Comparison of ENCODE assay signal across 9 cellular contexts in genomic region chr12:47949441-47950341, GRCh38. TPM values are rescaled to one million over a fixed set of nuclear protein-coding genes. Genes with fewer than 3 reads are reported as not detected.
DNase-seq lines count a peak whose midpoint lies in the region; ATAC-seq and TF ChIP-seq lines count a peak whose summit lies in the region.
"Had no signal": no experiment of that assay in that cellular context is flagged by ENCODE, and none has a peak within 500 bp of the region (broad histone marks: within the 10 kb centered on the region; RNA-seq: fewer than 3 reads in every experiment).

No MANE protein-coding gene starts in this region.

- H2AFZ ChIP-seq in Karpas-422 (ENCODE audit: low read length) (no peak overlapping the region), PC-9 (no peak overlapping the region)

- H3K36me3 Mint-ChIP-seq in activated T-helper 17 cell treated with anti-CD3 and anti-CD28 coated beads, Interleukin-2, amount 50 U/mL, for 72 hours (ENCODE audit: low read depth) = no peaks in the 10 kb centered on the region

- no peak overlapping the region for H3K4me3 ChIP-seq in Karpas-422 (ENCODE audit: low read length)
- H3K4me3 ChIP-seq in PC-9 = no peak overlapping the region
- no peak overlapping the region for H3K4me3 ChIP-seq in neutrophil (ENCODE audit: low read depth in 1 of 2, low read length in 1 of 2)

- DNase-seq in GM10266 (ENCODE audit: extremely low spot score) = peak; percentile 81
- peak; percentile 77 for DNase-seq in Karpas-422
- DNase-seq in PC-9 = peak; percentile 66 to 79
- DNase-seq in foreskin melanocyte = peak; percentile 64

- CTCF ChIA-PET in PC-9 (lab: Charles Lee) = interaction anchor here (0.5 to 1.9 kb wide), 10 partner anchors 27 to 1024 kb away, joined by 3 to 16 read pairs (median 4); partner anchors contain the start of gene ENDOU

- peaks cover 5% of the 10 kb centered on the region for H3K27me3 Mint-ChIP-seq in activated T-helper 17 cell treated with anti-CD3 and anti-CD28 coated beads, Interleukin-2, amount 50 U/mL, for 72 hours

- H3K4me1 ChIP-seq in Karpas-422 (ENCODE audit: low read length) (no peaks in the 10 kb centered on the region), PC-9 (replicated peaks; ENCODE audit: insufficient read depth) (peaks cover 51% of the 10 kb centered on the region), neutrophil (ENCODE audit: control insufficient read depth in 1 of 2, insufficient read depth in 1 of 2, low read depth in 1 of 2, low read length in 1 of 2) (peaks cover 16 to 20% of the 10 kb centered on the region in 2 experiments)

- H3F3A ChIP-seq in PC-9 (ENCODE audit: insufficient read depth, low read depth) = peaks cover 28% of the 10 kb centered on the region; the same call in 1 of the 2 replicates

- H3K4me1 Mint-ChIP-seq in activated T-helper 17 cell treated with anti-CD3 and anti-CD28 coated beads, Interleukin-2, amount 50 U/mL, for 72 hours = no peaks in the 10 kb centered on the region
- H3K4me1 Mint-ChIP-seq: central memory CD8-positive, alpha-beta T cell had no signal

- TF ChIP-seq CTCF in GM10266 (IDR thresholded peaks at IDR 0.05; ENCODE audit: control insufficient read depth, insufficient read depth, low read depth, missing control alignments) (peak; percentile 79), PC-9 (conservative IDR thresholded peaks at IDR 0.05) (peak; percentile 93), neutrophil (IDR thresholded peaks at IDR 0.05) (peak; percentile 79)

- H3K27ac Mint-ChIP-seq in activated T-helper 17 cell treated with anti-CD3 and anti-CD28 coated beads, Interleukin-2, amount 50 U/mL, for 72 hours = peak overlapping the region; percentile 25

- intact Hi-C loops in PC-9 (cut with micrococcal nuclease; ENCODE audit: unreplicated experiment) = loop anchor here (1.0 to 5.0 kb wide), 5 partner anchors 44 to 232 kb away; no protein-coding TSS in a partner anchor

- BruUV-seq in PC-9 (replicated peaks; lab: Mats Ljungman, UMichigan) = no TSS peak

- H3K4me2 ChIP-seq in Karpas-422 (ENCODE audit: low read depth, low read length, poor library complexity, severe bottlenecking) (no peak overlapping the region), PC-9 (no peak overlapping the region)

- H3K27ac ChIP-seq in Karpas-422 (ENCODE audit: low read length) (no peak overlapping the region), PC-9 (no peak overlapping the region), neutrophil (no peak overlapping the region)

- no peaks in the 10 kb centered on the region for H3K9me3 ChIP-seq in Karpas-422 (ENCODE audit: low read length)
- H3K9me3 ChIP-seq in PC-9 (ENCODE audit: insufficient read depth, low read depth) = no peaks in the 10 kb centered on the region
- H3K9me3 ChIP-seq in neutrophil = no peaks in the 10 kb centered on the region

- no peaks in the 10 kb centered on the region for H3K79me2 ChIP-seq in Karpas-422 (ENCODE audit: low read length)
- no peaks in the 10 kb centered on the region for H3K79me2 ChIP-seq in PC-9 (ENCODE audit: low read depth)

- H3K36me3 ChIP-seq in Karpas-422 (ENCODE audit: insufficient read depth, low read length) (no peaks in the 10 kb centered on the region), PC-9 (ENCODE audit: low read depth) (no peaks in the 10 kb centered on the region), neutrophil (no peaks in the 10 kb centered on the region)

- H3K4me3 Mint-ChIP-seq in activated T-helper 17 cell treated with anti-CD3 and anti-CD28 coated beads, Interleukin-2, amount 50 U/mL, for 72 hours = no peak overlapping the region
- H3K4me3 Mint-ChIP-seq: central memory CD8-positive, alpha-beta T cell had no signal

- peak; percentile 92 for ATAC-seq in activated T-helper 17 cell treated with anti-CD3 and anti-CD28 coated beads, Interleukin-2, amount 50 U/mL, for 72 hours (replicated peaks)
- ATAC-seq in HG03457 (IDR thresholded peaks at IDR 0.05; ENCODE audit: unreplicated experiment) (no peak), GM18498 (IDR thresholded peaks at IDR 0.05; ENCODE audit: unreplicated experiment) (no peak)

- no peaks in the 10 kb centered on the region for H3K9me3 Mint-ChIP-seq in activated T-helper 17 cell treated with anti-CD3 and anti-CD28 coated beads, Interleukin-2, amount 50 U/mL, for 72 hours
- H3K9me3 Mint-ChIP-seq: central memory CD8-positive, alpha-beta T cell had no signal

- H4K20me1 ChIP-seq in Karpas-422 (ENCODE audit: insufficient read depth, low read depth, low read length) (no peaks in the 10 kb centered on the region), PC-9 (ENCODE audit: insufficient read depth) (no peaks in the 10 kb centered on the region)

- no peaks in the 10 kb centered on the region for H3K27me3 ChIP-seq in Karpas-422 (ENCODE audit: low read length)
- no peaks in the 10 kb centered on the region for H3K27me3 ChIP-seq in PC-9 (ENCODE audit: insufficient read depth, low read depth)
- H3K27me3 ChIP-seq in neutrophil = peaks cover 5% of the 10 kb centered on the region

- no peak overlapping the region for H3K9ac ChIP-seq in Karpas-422 (ENCODE audit: low read length)

- H3K9me2 ChIP-seq in Karpas-422 (replicated peaks; ENCODE audit: insufficient read depth, low read length) (no peaks in the 10 kb centered on the region), PC-9 (ENCODE audit: insufficient read depth) (no peaks in the 10 kb centered on the region)

- POLR2A ChIA-PET in PC-9 (lab: Charles Lee; ENCODE audit: unreplicated experiment) = interaction anchor here (0.7 kb wide), 1 partner anchor 45 kb away, joined by 6 read pairs; the partner anchor contains the start of gene VDR

RNA-seq across cellular contexts. Expression of gene TMEM106C, which starts 13.7 kb away (rescaled TPM):
- 95.6 and 127 TPM in 2 replicates for total RNA-seq in Karpas-422 (2014; rRNA removed; shearing (Covaris generic); ENCODE audit: low replicate concordance)
- total RNA-seq in PC-9 (2021) = 99.4 and 100 TPM in 2 replicates
- total RNA-seq in activated T-helper 17 cell treated with anti-CD3 and anti-CD28 coated beads, Interleukin-2, amount 50 U/mL, for 72 hours = 100 to 1,000 TPM; 184 to 207 TPM

RNA-seq across cellular contexts. Expression of gene VDR, which starts 44.9 kb away (rescaled TPM):
- total RNA-seq in Karpas-422 (2014; rRNA removed; shearing (Covaris generic); ENCODE audit: low replicate concordance) = not detected in 2 replicates
- 7.5 and 12.3 TPM in 2 replicates for total RNA-seq in PC-9 (2021)
- total RNA-seq in activated T-helper 17 cell treated with anti-CD3 and anti-CD28 coated beads, Interleukin-2, amount 50 U/mL, for 72 hours = 100 to 1,000 TPM in 1 of 2 donors, 10 to 100 TPM in 1; 70.9 to 182 TPM

RNA-seq across cellular contexts. Expression of gene COL2A1, which starts 54.6 kb away (rescaled TPM):
- total RNA-seq in Karpas-422 (2014; rRNA removed; shearing (Covaris generic); ENCODE audit: low replicate concordance) = not detected in 2 replicates
- not detected in 2 replicates for total RNA-seq in PC-9 (2021)
- total RNA-seq in activated T-helper 17 cell treated with anti-CD3 and anti-CD28 coated beads, Interleukin-2, amount 50 U/mL, for 72 hours = not detected
